Comparison of ENCODE assay signal across 19 cellular contexts in genomic region chr11:105923814-105924213, GRCh38.
A peak's percentile ranks its signal among the peaks of the same experiment; 100 is the strongest.
DNase-seq lines count a peak whose midpoint lies in the region; ATAC-seq and TF ChIP-seq lines count a peak whose summit lies in the region.
"Had no signal": no experiment of that assay in that cellular context is flagged by ENCODE, and none has a peak within 500 bp of the region (broad histone marks: within the 10 kb centered on the region; RNA-seq: fewer than 3 reads in every experiment).

No MANE protein-coding gene starts in this region.

- no peak for TF ChIP-seq EP300 in SK-N-SH (IDR thresholded peaks at IDR 0.05; ENCODE audit: borderline replicate concordance in 1 of 2, low read depth in 1 of 2, low read length in 1 of 2)

- H3K4me1 ChIP-seq in SK-N-SH (ENCODE audit: control insufficient read depth in 1 of 2, insufficient read depth in 2 of 2, low read depth in 1 of 2, low read length in 1 of 2), result no peaks in the 10 kb centered on the region; a peak in 1 of 4 replicates
- H3K4me1 ChIP-seq: Peyer's patch, stomach had no signal

- no peak overlapping the region for H3K4me3 ChIP-seq in SK-N-SH (ENCODE audit: low read depth in 2 of 2, low read length in 1 of 2)
- no peak overlapping the region for H3K4me3 ChIP-seq in epithelial cell of esophagus (ENCODE audit: low read length)
- H3K4me3 ChIP-seq: mucosa of descending colon, Peyer's patch, stomach had no signal

- TF ChIP-seq CTCF in SK-N-SH (IDR thresholded peaks at IDR 0.05), result no peak
- no peak for TF ChIP-seq CTCF in epithelial cell of esophagus (IDR thresholded peaks at IDR 0.05; ENCODE audit: insufficient read depth, low read depth, low read length, missing control alignments)

- H3K27me3 ChIP-seq in SK-N-SH (ENCODE audit: insufficient read depth), result no peaks in the 10 kb centered on the region
- H3K27me3 ChIP-seq: neutrophil, Peyer's patch, stomach had no signal

- CTCF ChIA-PET in SK-N-SH (lab: Yijun Ruan, JAX), result interaction anchor here (0.6 to 0.7 kb wide), 2 partner anchors 61 to 1759 kb away, joined by 3 read pairs; no protein-coding TSS in a partner anchor

- H3K9ac ChIP-seq in SK-N-SH, result no peak overlapping the region

- 0 out of 2 replicates have a peak overlapping the region, but pooled peaks have one; percentile 21 for H3K4me2 ChIP-seq in SK-N-SH

- no peaks in the 10 kb centered on the region for H3K36me3 ChIP-seq in SK-N-SH (replicated peaks in 1 of 2; ENCODE audit: control insufficient read depth in 1 of 2, insufficient read depth in 2 of 2, low read length in 1 of 2)
- H3K36me3 ChIP-seq: neutrophil, Peyer's patch, stomach had no signal

- H3K9me3 ChIP-seq in SK-N-SH, result no peaks in the 10 kb centered on the region
- H3K9me3 ChIP-seq: mucosa of descending colon, neutrophil, Peyer's patch, stomach had no signal

- H4K20me1 ChIP-seq in SK-N-SH (ENCODE audit: insufficient read depth), result no peaks in the 10 kb centered on the region

- ATAC-seq in GM19463 (IDR thresholded peaks at IDR 0.05; ENCODE audit: unreplicated experiment) (no peak), GM21737 (IDR thresholded peaks at IDR 0.05; ENCODE audit: unreplicated experiment) (no peak)
- ATAC-seq: mucosa of descending colon, right cardiac atrium had no signal

- POLR2A ChIA-PET in SK-N-SH (lab: Yijun Ruan, JAX), result no interaction called here

- in situ Hi-C loops in G401 (cut with HindIII; ENCODE audit: low sequenced_read_pairs), result no loop called here
- in situ Hi-C loops in KBM-7 (cut with MboI; ENCODE audit: low pct_unique_long_range_greater_than_20kb, low sequenced_read_pairs), result no loop called here

- DNase-seq in G401 (ENCODE audit: low spot score), result peak; percentile 86
- DNase-seq in SK-N-SH, result no peak
- DNase-seq in epithelial cell of esophagus (ENCODE audit: low read depth), result peak; percentile 9
- DNase-seq in pons (ENCODE audit: low spot score), result peak; percentile 68
- no peak for DNase-seq in head of caudate nucleus
- DNase-seq in KBM-7, result no peak
- DNase-seq: activated CD4-positive, alpha-beta T cell treated with anti-CD3 and anti-CD28 coated beads, Interleukin-2, amount 10 ng/mL, durations not matched to agents 24 days and 14 days; activated CD8-positive, alpha-beta memory T cell treated with anti-CD3 and anti-CD28 coated beads, Interleukin-2, amount 50 U/mL, for 48 hours; activated gamma-delta T cell; amniotic stem cell; mucosa of descending colon; NCI-H1105; NCI-H2107; Peyer's patch; right cardiac atrium; stomach had no signal

- H3K79me2 ChIP-seq in SK-N-SH (ENCODE audit: insufficient read depth), result no peaks in the 10 kb centered on the region

- peaks cover 6% of the 10 kb centered on the region for H3F3A ChIP-seq in SK-N-SH (replicated peaks; ENCODE audit: insufficient read depth)

- no peak for TF ChIP-seq RAD21 in SK-N-SH (IDR thresholded peaks at IDR 0.05; ENCODE audit: low read length)

- peak overlapping the region; percentile 33; the same call in 1 of the 2 replicates for H2AFZ ChIP-seq in SK-N-SH (ENCODE audit: low read depth)

- intact Hi-C loops in head of caudate nucleus (cut with DNase I), result no loop called here

- H3K27ac ChIP-seq in SK-N-SH (ENCODE audit: low read depth in 2 of 2, low read length in 1 of 2), result peak overlapping the region; percentile 27 to 28; a peak in 2 of 4 replicates
- H3K27ac ChIP-seq: neutrophil, Peyer's patch, stomach had no signal

- no peaks in the 10 kb centered on the region for H3K9me2 ChIP-seq in SK-N-SH

- 49% methylated on average over 3 of the region's 3 CpGs for WGBS in SK-N-SH (ENCODE audit: low lambda C conversion rate)

TF ChIP-seq in SK-N-SH, 30 proteins besides CTCF, POLR2A, EP300 and RAD21:
- no peak for TF ChIP-seq FOSL2 (IDR thresholded peaks at IDR 0.05; ENCODE audit: borderline replicate concordance, low read depth)
- no peak for TF ChIP-seq RXRA (IDR thresholded peaks at IDR 0.05; ENCODE audit: borderline replicate concordance, low read depth)
- TF ChIP-seq, protein P1, sequence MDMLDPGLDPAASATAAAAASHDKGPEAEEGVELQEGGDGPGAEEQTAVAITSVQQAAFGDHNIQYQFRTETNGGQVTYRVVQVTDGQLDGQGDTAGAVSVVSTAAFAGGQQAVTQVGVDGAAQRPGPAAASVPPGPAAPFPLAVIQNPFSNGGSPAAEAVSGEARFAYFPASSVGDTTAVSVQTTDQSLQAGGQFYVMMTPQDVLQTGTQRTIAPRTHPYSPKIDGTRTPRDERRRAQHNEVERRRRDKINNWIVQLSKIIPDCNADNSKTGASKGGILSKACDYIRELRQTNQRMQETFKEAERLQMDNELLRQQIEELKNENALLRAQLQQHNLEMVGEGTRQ (IDR thresholded peaks at IDR 0.05; ENCODE audit: borderline replicate concordance, low read depth, low read length), result no peak
- TF ChIP-seq, protein P2, sequence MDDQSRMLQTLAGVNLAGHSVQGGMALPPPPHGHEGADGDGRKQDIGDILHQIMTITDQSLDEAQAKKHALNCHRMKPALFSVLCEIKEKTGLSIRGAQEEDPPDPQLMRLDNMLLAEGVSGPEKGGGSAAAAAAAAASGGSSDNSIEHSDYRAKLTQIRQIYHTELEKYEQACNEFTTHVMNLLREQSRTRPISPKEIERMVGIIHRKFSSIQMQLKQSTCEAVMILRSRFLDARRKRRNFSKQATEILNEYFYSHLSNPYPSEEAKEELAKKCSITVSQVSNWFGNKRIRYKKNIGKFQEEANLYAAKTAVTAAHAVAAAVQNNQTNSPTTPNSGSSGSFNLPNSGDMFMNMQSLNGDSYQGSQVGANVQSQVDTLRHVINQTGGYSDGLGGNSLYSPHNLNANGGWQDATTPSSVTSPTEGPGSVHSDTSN (IDR thresholded peaks at IDR 0.05), result 0 out of 2 replicates have a peak, but pooled peaks have one; percentile 6
- TF ChIP-seq TCF12 (IDR thresholded peaks at IDR 0.05), result peak; percentile 17; the same call in 1 of the 2 replicates
- TF ChIP-seq REST (IDR thresholded peaks at IDR 0.05; ENCODE audit: low read depth, low read length), result no peak
- TF ChIP-seq NFIC (IDR thresholded peaks at IDR 0.05; ENCODE audit: borderline replicate concordance), result peak; percentile 59; the same call in 1 of the 2 replicates
- TF ChIP-seq RCOR1 (IDR thresholded peaks at IDR 0.05; ENCODE audit: low read length), result no peak
- no peak for TF ChIP-seq GABPA (IDR thresholded peaks at IDR 0.05; ENCODE audit: low read depth)
- no peak for TF ChIP-seq YY1 (IDR thresholded peaks at IDR 0.05; ENCODE audit: low read depth)

Comparison
In these comparisons a context has a peak if more than half of its experiments do, and no peak if none do; other contexts are left out.
1. DNase-seq: peak in G401 (single experiment), epithelial cell of esophagus (single experiment) and pons (single experiment); none in SK-N-SH (single experiment), head of caudate nucleus (0 of 42) and KBM-7 (single experiment).